9 cellular contexts compared by ENCODE assay signal in the genomic region with DNA sequence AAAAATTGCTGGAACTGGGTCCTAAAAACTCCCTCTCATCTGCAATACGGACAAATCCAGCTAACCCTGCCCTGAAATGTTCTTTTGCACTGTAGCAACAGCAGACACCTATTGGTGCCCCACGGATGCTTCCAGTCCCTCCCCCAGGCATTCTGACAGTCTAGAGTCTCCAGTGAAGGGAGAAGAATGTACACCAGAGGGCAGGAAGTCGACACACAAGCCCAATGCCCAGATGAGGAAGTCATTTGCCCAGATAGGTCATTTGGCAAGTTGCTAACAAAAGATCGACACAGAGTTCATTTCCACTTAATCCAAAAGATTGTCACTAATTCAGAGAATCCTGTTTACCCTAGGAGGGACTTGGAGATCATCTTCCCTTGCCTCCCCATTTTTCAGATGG.
DNase-seq lines count a peak whose midpoint lies in the region; ATAC-seq and TF ChIP-seq lines count a peak whose summit lies in the region.
"Had no signal": no experiment of that assay in that cellular context is flagged by ENCODE, and none has a peak within 500 bp of the region (broad histone marks: within the 10 kb centered on the region; RNA-seq: fewer than 3 reads in every experiment).

No MANE protein-coding gene starts in this region.

- no peaks in the 10 kb centered on the region for H3K36me3 ChIP-seq in Peyer's patch

- CTCF ChIA-PET in HEK293T (lab: Yijun Ruan, JAX): no interaction called here

- no peaks in the 10 kb centered on the region for H3K9me3 ChIP-seq in Peyer's patch

- peaks cover 0 to 15% (median 0%) of the 10 kb centered on the region in 4 donors for H3K4me1 ChIP-seq in Peyer's patch

- DNase-seq in Ammon's horn (ENCODE audit: low spot score) (peak; percentile 52), Peyer's patch (peak in 1 of 3 donors; percentile 26), fibroblast of mammary gland (ENCODE audit: low read depth) (no peak), HEK293T (ENCODE audit: extremely low spot score) (no peak), GM20000 (ENCODE audit: low spot score) (no peak)
- DNase-seq in naive thymus-derived CD8-positive, alpha-beta T cell: no peak
- no peak for DNase-seq in stimulated activated CD4-positive, alpha-beta T cell treated with anti-CD3 and anti-CD28 coated beads, Interleukin-4, amount 100 ng/mL, for 24 hours
- DNase-seq: dorsolateral prefrontal cortex had no signal

- H3K27ac Mint-ChIP-seq in naive thymus-derived CD8-positive, alpha-beta T cell: peak overlapping the region in 2 of 10 donors; percentile 11 to 42

- POLR2A ChIA-PET in HEK293T (lab: Yijun Ruan, JAX): no interaction called here
- POLR2A ChIA-PET in naive thymus-derived CD8-positive, alpha-beta T cell (lab: Charles Lee): no interaction called here

- no peaks in the 10 kb centered on the region for H3K9me3 Mint-ChIP-seq in naive thymus-derived CD8-positive, alpha-beta T cell

- TF ChIP-seq POLR2A in Peyer's patch (IDR thresholded peaks at IDR 0.05): no peak

- H3K4me1 Mint-ChIP-seq in naive thymus-derived CD8-positive, alpha-beta T cell: peaks cover 0 to 14% (median under 1%) of the 10 kb centered on the region in 4 donors

- no peaks in the 10 kb centered on the region for H3K27me3 ChIP-seq in Peyer's patch

- no peak overlapping the region for H3K4me3 Mint-ChIP-seq in naive thymus-derived CD8-positive, alpha-beta T cell

- H3K36me3 Mint-ChIP-seq in naive thymus-derived CD8-positive, alpha-beta T cell: no peaks in the 10 kb centered on the region

- H3K27me3 Mint-ChIP-seq in naive thymus-derived CD8-positive, alpha-beta T cell: peaks cover 0 to 4% (median 0%) of the 10 kb centered on the region in 5 donors

- H3K27ac ChIP-seq in Peyer's patch: peak overlapping the region in 1 of 4 donors; percentile 23
- H3K27ac ChIP-seq: dorsolateral prefrontal cortex had no signal

- H3K4me3 ChIP-seq in Peyer's patch: no peak overlapping the region
- no peak overlapping the region for H3K4me3 ChIP-seq in fibroblast of mammary gland (ENCODE audit: control insufficient read depth, low read depth, low read length)
- H3K4me3 ChIP-seq: dorsolateral prefrontal cortex had no signal

- peak; percentile 37 for ATAC-seq in GM19324 (IDR thresholded peaks at IDR 0.05; ENCODE audit: low FRiP score, unreplicated experiment)
- no peak for ATAC-seq in naive thymus-derived CD8-positive, alpha-beta T cell

- TF ChIP-seq CTCF in Peyer's patch (IDR thresholded peaks at IDR 0.05): peak in 4 of 6 experiments; percentile 18 to 37 (median 23)
- peak; percentile 8 for TF ChIP-seq CTCF in fibroblast of mammary gland (conservative IDR thresholded peaks at IDR 0.05; ENCODE audit: control insufficient read depth, insufficient read depth, low read depth, low read length)
- no peak for TF ChIP-seq CTCF in GM20000 (IDR thresholded peaks at IDR 0.05; ENCODE audit: extremely low read depth, missing control alignments)

TF ChIP-seq in HEK293T, 16 proteins besides CTCF, POLR2A, EP300 and RAD21:
- no peak for TF ChIP-seq NFRKB (IDR thresholded peaks at IDR 0.05)
- no peak for TF ChIP-seq ZNF384 (IDR thresholded peaks at IDR 0.05)
- TF ChIP-seq LEF1 (IDR thresholded peaks at IDR 0.05; ENCODE audit: borderline replicate concordance): no peak
- no peak for TF ChIP-seq FOXM1 (IDR thresholded peaks at IDR 0.05; ENCODE audit: borderline replicate concordance)
- TF ChIP-seq, protein P1, sequence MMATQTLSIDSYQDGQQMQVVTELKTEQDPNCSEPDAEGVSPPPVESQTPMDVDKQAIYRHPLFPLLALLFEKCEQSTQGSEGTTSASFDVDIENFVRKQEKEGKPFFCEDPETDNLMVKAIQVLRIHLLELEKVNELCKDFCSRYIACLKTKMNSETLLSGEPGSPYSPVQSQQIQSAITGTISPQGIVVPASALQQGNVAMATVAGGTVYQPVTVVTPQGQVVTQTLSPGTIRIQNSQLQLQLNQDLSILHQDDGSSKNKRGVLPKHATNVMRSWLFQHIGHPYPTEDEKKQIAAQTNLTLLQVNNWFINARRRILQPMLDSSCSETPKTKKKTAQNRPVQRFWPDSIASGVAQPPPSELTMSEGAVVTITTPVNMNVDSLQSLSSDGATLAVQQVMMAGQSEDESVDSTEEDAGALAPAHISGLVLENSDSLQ (IDR thresholded peaks at IDR 0.05): no peak
- TF ChIP-seq TARDBP (IDR thresholded peaks at IDR 0.05): no peak
- no peak for TF ChIP-seq SUZ12 (IDR thresholded peaks at IDR 0.05)
